In genomic region chrX:91780008-91780407, GRCh38 we compare ENCODE assay signal across 4 cellular contexts. TPM values are rescaled to one million over a fixed set of nuclear protein-coding genes. Genes with fewer than 3 reads are reported as not detected.
"Had no signal": no experiment of that assay in that cellular context is flagged by ENCODE, and none has a peak within 500 bp of the region (broad histone marks: within the 10 kb centered on the region; RNA-seq: fewer than 3 reads in every experiment).

No MANE protein-coding gene starts in this region.

RNA-seq across cellular contexts. Expression of gene PCDH11X, which starts 0.8 kb away (rescaled TPM):
- total RNA-seq: activated naive CD8-positive, alpha-beta T cell treated with anti-CD3 and anti-CD28 coated beads, Interleukin-2, amount 10 ng/mL, durations not matched to agents 7 days and 5 days; myocyte; T-helper 1 cell treated with Interleukin-12 subunit alpha and Interleukin-12 subunit beta and Interleukin-4 antibody, amounts not matched to agents 30 ng/mL and 1 ng/mL, for 36 hours had no signal
- polyA plus RNA-seq: immature natural killer cell had no signal
